Comparison of ENCODE assay signal across 1 cellular context in genomic region chr16:1989826-1990335, GRCh38.
TF ChIP-seq lines count a peak whose summit lies in the region.

SYNGR3 (plus strand) TSS chr16:1989970; CDS start chr16:1990103, 133 bp downstream.

TF ChIP-seq in H1, 55 proteins besides CTCF, POLR2A, EP300 and RAD21 (continued from another document):
- TF ChIP-seq CHD7 (IDR thresholded peaks at IDR 0.05; ENCODE audit: insufficient replicate concordance, low read length) (no peak), PHF8 (conservative IDR thresholded peaks at IDR 0.05; ENCODE audit: low read depth, low read length) (0 out of 2 replicates have a peak, but pooled peaks have one; percentile 12)
